13 cellular contexts compared by ENCODE assay signal in genomic region chr20:16054917-16055316, GRCh38.
"Had no signal": no experiment of that assay in that cellular context is flagged by ENCODE, and none has a peak within 500 bp of the region (broad histone marks: within the 10 kb centered on the region; RNA-seq: fewer than 3 reads in every experiment).

No MANE protein-coding gene starts in this region.

- H3K27me3 ChIP-seq: ascending aorta, breast epithelium had no signal

- H3K4me3 ChIP-seq: ascending aorta, breast epithelium, left ventricle myocardium inferior, mucosa of descending colon had no signal

- H3K27ac ChIP-seq: ascending aorta, breast epithelium, left ventricle myocardium inferior had no signal

- ATAC-seq: activated T-helper 17 cell treated with anti-CD3 and anti-CD28 coated beads, Interleukin-2, amount 50 U/mL, for 72 hours; mucosa of descending colon; naive thymus-derived CD8-positive, alpha-beta T cell had no signal

- DNase-seq: activated CD4-positive, alpha-beta T cell treated with anti-CD3 and anti-CD28 coated beads for 1 hour; activated CD4-positive, alpha-beta T cell treated with anti-CD3 and anti-CD28 coated beads, Interleukin-2, amount 50 U/mL, for 48 hours; activated naive CD4-positive, alpha-beta T cell treated with anti-CD3 and anti-CD28 coated beads, Interleukin-2, amount 10 ng/mL, durations not matched to agents 7 days and 5 days; effector memory CD4-positive, alpha-beta T cell; foreskin fibroblast; hypothalamus; left ventricle myocardium inferior; mucosa of descending colon; naive thymus-derived CD8-positive, alpha-beta T cell; stimulated activated CD4-positive, alpha-beta T cell treated with anti-CD3 and anti-CD28 coated beads, Interleukin-1b, Interleukin-23, amount 100 ng/mL, for 48 hours had no signal

- H3K36me3 ChIP-seq: ascending aorta, breast epithelium, left ventricle myocardium inferior had no signal

- H3K4me1 ChIP-seq: ascending aorta, breast epithelium, left ventricle myocardium inferior had no signal

- H3K9me3 ChIP-seq: ascending aorta, breast epithelium, left ventricle myocardium inferior, mucosa of descending colon had no signal
